ENCODE assay signal across 1 cellular context in the genomic region with DNA sequence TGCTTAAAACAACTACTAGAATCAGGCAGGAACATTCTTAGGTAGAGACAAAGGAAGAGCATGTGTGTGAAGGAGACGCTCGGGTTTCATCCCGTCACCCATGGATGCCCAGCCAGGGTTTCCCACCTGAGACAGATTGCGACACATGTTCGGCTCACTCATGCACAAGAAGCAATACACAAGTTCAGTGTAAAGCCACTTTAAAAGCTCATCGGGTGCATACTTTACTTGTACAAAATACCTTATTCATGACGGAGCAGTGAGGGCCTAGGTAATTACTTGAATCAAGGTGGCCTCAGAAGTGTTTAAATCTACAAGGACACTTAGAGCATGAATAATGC.
TF ChIP-seq lines count a peak whose summit lies in the region.

No MANE protein-coding gene starts in this region.

TF ChIP-seq in K562, 482 proteins besides CTCF, POLR2A, EP300 and RAD21:
- TF ChIP-seq ZNF583 (CRISPR knock-in tag; IDR thresholded peaks at IDR 0.05) (no peak), NCOA2 (IDR thresholded peaks at IDR 0.05; ENCODE audit: partially characterized antibody in 2 of 2) (no peak), ZNF707 (CRISPR knock-in tag; conservative IDR thresholded peaks at IDR 0.05) (no peak), ZNF444 (CRISPR knock-in tag; IDR thresholded peaks at IDR 0.05) (no peak), CEBPB (tag; IDR thresholded peaks at IDR 0.05) (peak; percentile 87), MAFG (tag; conservative IDR thresholded peaks at IDR 0.05) (no peak), CEBPG (CRISPR knock-in tag; IDR thresholded peaks at IDR 0.05) (peak; percentile 43; the same call in 1 of the 2 replicates), CEBPG (tag; conservative IDR thresholded peaks at IDR 0.05 in 1 of 2, IDR thresholded peaks at IDR 0.05 in 1 of 2) (peak in 1 of 2 experiments; percentile 61; a peak in 2 of 4 replicates)
- TF ChIP-seq, protein P1, sequence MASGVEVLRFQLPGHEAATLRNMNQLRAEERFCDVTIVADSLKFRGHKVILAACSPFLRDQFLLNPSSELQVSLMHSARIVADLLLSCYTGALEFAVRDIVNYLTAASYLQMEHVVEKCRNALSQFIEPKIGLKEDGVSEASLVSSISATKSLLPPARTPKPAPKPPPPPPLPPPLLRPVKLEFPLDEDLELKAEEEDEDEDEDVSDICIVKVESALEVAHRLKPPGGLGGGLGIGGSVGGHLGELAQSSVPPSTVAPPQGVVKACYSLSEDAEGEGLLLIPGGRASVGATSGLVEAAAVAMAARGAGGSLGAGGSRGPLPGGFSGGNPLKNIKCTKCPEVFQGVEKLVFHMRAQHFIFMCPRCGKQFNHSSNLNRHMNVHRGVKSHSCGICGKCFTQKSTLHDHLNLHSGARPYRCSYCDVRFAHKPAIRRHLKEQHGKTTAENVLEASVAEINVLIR (CRISPR knock-in tag; IDR thresholded peaks at IDR 0.05): no peak
